Comparison of ENCODE assay signal across 8 cellular contexts in the genomic region with DNA sequence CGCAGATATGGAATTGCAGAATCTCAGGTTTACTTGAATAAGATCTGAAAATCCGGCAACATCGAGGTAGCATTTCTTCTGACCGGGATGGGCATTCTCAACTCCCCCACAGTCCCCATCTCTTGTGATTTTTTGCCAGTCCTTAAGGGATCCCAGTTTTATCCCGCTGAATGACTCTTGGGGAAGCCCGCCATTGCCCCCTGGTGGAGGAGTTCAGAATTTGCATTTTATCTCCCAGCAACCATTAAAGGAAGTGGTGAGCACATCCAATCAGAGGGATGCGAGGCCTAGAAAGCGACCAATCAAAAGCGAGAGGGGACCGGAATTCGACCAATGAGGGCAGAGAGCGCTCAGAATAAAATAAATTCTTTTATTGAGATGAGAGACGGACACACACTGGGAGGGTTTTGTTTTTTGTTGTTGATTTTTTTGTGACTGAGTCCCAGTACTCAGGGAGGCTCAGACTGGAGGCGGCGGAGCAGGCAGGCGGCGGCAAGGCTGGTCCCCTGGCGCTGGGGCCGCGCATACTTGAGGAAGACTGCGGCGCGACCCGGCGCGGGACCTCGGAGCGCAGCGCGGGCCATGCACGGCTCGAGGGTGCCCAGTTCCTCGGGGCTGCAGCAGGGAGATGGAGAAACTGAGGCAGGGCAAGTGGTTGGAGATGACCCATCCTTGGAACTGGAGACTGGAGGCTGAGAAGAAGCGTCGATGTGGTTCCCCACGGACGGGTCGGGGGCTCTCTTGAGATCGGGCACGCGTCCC. TPM values are rescaled to one million over a fixed set of nuclear protein-coding genes. Genes with fewer than 3 reads are reported as not detected.
DNase-seq lines count a peak whose midpoint lies in the region; ATAC-seq and TF ChIP-seq lines count a peak whose summit lies in the region.

No MANE protein-coding gene starts in this region.

- no peaks in the 10 kb centered on the region for H3K79me2 ChIP-seq in DOHH2 (ENCODE audit: control insufficient read depth, low read length)

- ATAC-seq in esophagus mucosa (peak; percentile 60), HG03196 (IDR thresholded peaks at IDR 0.05; ENCODE audit: unreplicated experiment) (no peak)
- ATAC-seq in naive thymus-derived CD8-positive, alpha-beta T cell = peak; percentile 81 to 82
- ATAC-seq in stimulated activated memory B cell treated with anti-CD40 and anti-IgM and Interleukin-4, amounts not matched to agents 10 μg/mL and 1 μg/mL and 100 μg/mL, for 72 hours = peak; percentile 76

- no peak for TF ChIP-seq POLR2A in Peyer's patch (IDR thresholded peaks at IDR 0.05)

- no peaks in the 10 kb centered on the region for H3K36me3 ChIP-seq in DOHH2 (ENCODE audit: control insufficient read depth, low read length)
- no peaks in the 10 kb centered on the region for H3K36me3 ChIP-seq in Peyer's patch

- H3K4me3 Mint-ChIP-seq in naive thymus-derived CD8-positive, alpha-beta T cell = peak overlapping the region; percentile 5 to 72 (median 48)
- no peak overlapping the region for H3K4me3 Mint-ChIP-seq in stimulated activated memory B cell treated with anti-CD40 and anti-IgM and Interleukin-4, amounts not matched to agents 10 μg/mL and 1 μg/mL and 100 μg/mL, for 72 hours

- peaks cover 0 to 4% (median 0%) of the 10 kb centered on the region in 9 donors for H3K9me3 Mint-ChIP-seq in naive thymus-derived CD8-positive, alpha-beta T cell
- peaks cover 3% of the 10 kb centered on the region for H3K9me3 Mint-ChIP-seq in stimulated activated memory B cell treated with anti-CD40 and anti-IgM and Interleukin-4, amounts not matched to agents 10 μg/mL and 1 μg/mL and 100 μg/mL, for 72 hours

- H3K4me1 Mint-ChIP-seq in naive thymus-derived CD8-positive, alpha-beta T cell = peaks cover 18 to 31% (median 26%) of the 10 kb centered on the region in 4 donors
- peaks cover 25% of the 10 kb centered on the region for H3K4me1 Mint-ChIP-seq in stimulated activated memory B cell treated with anti-CD40 and anti-IgM and Interleukin-4, amounts not matched to agents 10 μg/mL and 1 μg/mL and 100 μg/mL, for 72 hours

- H3K27ac Mint-ChIP-seq in naive thymus-derived CD8-positive, alpha-beta T cell = peak overlapping the region in 5 of 10 donors; percentile 5 to 87 (median 14)
- no peak overlapping the region for H3K27ac Mint-ChIP-seq in stimulated activated memory B cell treated with anti-CD40 and anti-IgM and Interleukin-4, amounts not matched to agents 10 μg/mL and 1 μg/mL and 100 μg/mL, for 72 hours

- no peaks in the 10 kb centered on the region for H3K9me2 ChIP-seq in DOHH2 (replicated peaks; ENCODE audit: control insufficient read depth, low read length)

- peaks cover 0 to 6% (median 6%) of the 10 kb centered on the region in 3 donors for H3K36me3 Mint-ChIP-seq in naive thymus-derived CD8-positive, alpha-beta T cell
- H3K36me3 Mint-ChIP-seq in stimulated activated memory B cell treated with anti-CD40 and anti-IgM and Interleukin-4, amounts not matched to agents 10 μg/mL and 1 μg/mL and 100 μg/mL, for 72 hours = peaks cover 6% of the 10 kb centered on the region

- H3K9me3 ChIP-seq in DOHH2 (ENCODE audit: control insufficient read depth, insufficient read depth, low read length) (peaks cover 12% of the 10 kb centered on the region; the same call in 1 of the 2 replicates), Peyer's patch (no peaks in the 10 kb centered on the region)

- TF ChIP-seq CTCF in DOHH2 (IDR thresholded peaks at IDR 0.05; ENCODE audit: low read depth, low read length, poor library complexity, severe bottlenecking) = peak; percentile 65
- peak; percentile 74 for TF ChIP-seq CTCF in LNCaP clone FGC (IDR thresholded peaks at IDR 0.05; ENCODE audit: control insufficient read depth, extremely low read depth, insufficient read depth)
- TF ChIP-seq CTCF in Peyer's patch (IDR thresholded peaks at IDR 0.05) = peak; percentile 84 to 95 (median 88)

- H3K4me1 ChIP-seq in DOHH2 (ENCODE audit: control insufficient read depth, low read length) (no peaks in the 10 kb centered on the region), Peyer's patch (peaks cover 0 to 36% (median 5%) of the 10 kb centered on the region in 4 donors)

- H3K27me3 Mint-ChIP-seq in naive thymus-derived CD8-positive, alpha-beta T cell = peaks cover 23 to 67% (median 44%) of the 10 kb centered on the region in 5 donors
- peaks cover 58% of the 10 kb centered on the region for H3K27me3 Mint-ChIP-seq in stimulated activated memory B cell treated with anti-CD40 and anti-IgM and Interleukin-4, amounts not matched to agents 10 μg/mL and 1 μg/mL and 100 μg/mL, for 72 hours

- H3K27me3 ChIP-seq in DOHH2 (ENCODE audit: control insufficient read depth, low read length) (peaks cover 6% of the 10 kb centered on the region; the same call in 1 of the 2 replicates), Peyer's patch (peaks cover 0 to 28% of the 10 kb centered on the region in 2 donors)

- POLR2A ChIA-PET in naive thymus-derived CD8-positive, alpha-beta T cell (lab: Charles Lee) = no interaction called here

- H3K4me2 ChIP-seq in DOHH2 (ENCODE audit: low read length) = no peak overlapping the region

- no peak overlapping the region for H3K27ac ChIP-seq in DOHH2 (ENCODE audit: low read depth, low read length)
- no peak overlapping the region for H3K27ac ChIP-seq in Peyer's patch

- no peaks in the 10 kb centered on the region for H4K20me1 ChIP-seq in DOHH2 (ENCODE audit: control insufficient read depth, insufficient read depth, low read depth, low read length)

- H3F3A ChIP-seq in DOHH2 (ENCODE audit: control insufficient read depth, insufficient read depth) = no peaks in the 10 kb centered on the region

- H3K4me3 ChIP-seq in DOHH2 (ENCODE audit: low read length) (no peak overlapping the region), LNCaP clone FGC (ENCODE audit: low read depth, low read length) (no peak overlapping the region), Peyer's patch (no peak overlapping the region)

- DNase-seq in LNCaP clone FGC (ENCODE audit: low read depth) = peak; percentile 82
- peak; percentile 63 to 90 (median 77) for DNase-seq in Peyer's patch
- DNase-seq in activated T-cell treated with anti-CD3 and anti-CD28 coated beads for 48 hours (ENCODE audit: low read depth) = peak; percentile 62
- peak; percentile 59 to 86 (median 78) for DNase-seq in naive thymus-derived CD8-positive, alpha-beta T cell

RNA-seq across cellular contexts. Expression of a gene that starts 3.9 kb away (rescaled TPM):
- total RNA-seq in Peyer's patch (not detected), esophagus mucosa (not detected)
- total RNA-seq in naive thymus-derived CD8-positive, alpha-beta T cell = not detected
- polyA plus RNA-seq in naive thymus-derived CD8-positive, alpha-beta T cell = not detected

RNA-seq across cellular contexts. Expression of a gene that starts 4.5 kb away (rescaled TPM):
- total RNA-seq in Peyer's patch (1 to 10 TPM in 1 of 4 donors, not detected in 3; 1.3 TPM), esophagus mucosa (not detected)
- total RNA-seq in naive thymus-derived CD8-positive, alpha-beta T cell = 1 to 10 TPM; 2.3 to 2.6 TPM
- polyA plus RNA-seq in naive thymus-derived CD8-positive, alpha-beta T cell = under 1 TPM in 1 of 3 donors, not detected in 2; 0.14 TPM

RNA-seq across cellular contexts. Expression of a gene that starts 30.8 kb away (rescaled TPM):
- total RNA-seq in Peyer's patch (10 to 100 TPM in 3 of 4 donors, 1 to 10 TPM in 1; 8.1 to 64.4 (median 16.2) TPM), esophagus mucosa (5.1 TPM)
- total RNA-seq in naive thymus-derived CD8-positive, alpha-beta T cell = 10 to 100 TPM; 35.4 to 35.6 TPM
- under 1 TPM; 0.15 to 0.58 (median 0.35) TPM for polyA plus RNA-seq in naive thymus-derived CD8-positive, alpha-beta T cell
